ENCODE assay signal across 8 cellular contexts in genomic region chr4:108650212-108651067, GRCh38. TPM values are rescaled to one million over a fixed set of nuclear protein-coding genes. Genes with fewer than 3 reads are reported as not detected.
DNase-seq lines count a peak whose midpoint lies in the region; ATAC-seq and TF ChIP-seq lines count a peak whose summit lies in the region.

TSS of gene OSTC (plus strand) at chr4:108650599. CDS start at chr4:108650656, 57 bp downstream.

- H3K36me3 ChIP-seq in BJ (ENCODE audit: control insufficient read depth, insufficient read depth, low read length) (no peaks in the 10 kb centered on the region), colonic mucosa (no peaks in the 10 kb centered on the region)

- no peaks in the 10 kb centered on the region for H3K27me3 Mint-ChIP-seq in activated CD4-positive, alpha-beta T cell treated with anti-CD3 and anti-CD28 coated beads, Interleukin-2, amount 10 ng/mL, durations not matched to agents 24 days and 14 days

- H3K9me3 Mint-ChIP-seq in activated CD4-positive, alpha-beta T cell treated with anti-CD3 and anti-CD28 coated beads, Interleukin-2, amount 10 ng/mL, durations not matched to agents 24 days and 14 days: no peaks in the 10 kb centered on the region

- peaks cover 19% of the 10 kb centered on the region for H3K36me3 Mint-ChIP-seq in activated CD4-positive, alpha-beta T cell treated with anti-CD3 and anti-CD28 coated beads, Interleukin-2, amount 10 ng/mL, durations not matched to agents 24 days and 14 days (ENCODE audit: low read depth)

- H3K27ac ChIP-seq in colonic mucosa: peak within 1 kb of the TSS; percentile 80

- H3K4me1 Mint-ChIP-seq in activated CD4-positive, alpha-beta T cell treated with anti-CD3 and anti-CD28 coated beads, Interleukin-2, amount 10 ng/mL, durations not matched to agents 24 days and 14 days: peaks cover 21% of the 10 kb centered on the region

- H3K9ac ChIP-seq in colonic mucosa (ENCODE audit: low read depth in 2 of 2, low read length in 2 of 2): peak within 1 kb of the TSS; percentile 77 to 89

- H3K4me3 ChIP-seq in BJ (ENCODE audit: low read depth, low read length) (peak within 1 kb of the TSS; percentile 77), colonic mucosa (peak within 1 kb of the TSS; percentile 70)

- intact Hi-C loops in activated CD4-positive, alpha-beta T cell treated with anti-CD3 and anti-CD28 coated beads, Interleukin-2, amount 10 ng/mL, durations not matched to agents 24 days and 14 days (cut with micrococcal nuclease): loop anchor here (1.0 to 10.0 kb wide), 4 partner anchors 30 to 1164 kb away; partner anchors contain the start of genes GAR1, HADH and RPL34
- intact Hi-C loops in colonic mucosa (cut with DNase I): no loop called here

- POLR2A ChIA-PET in BJ (lab: Charles Lee): interaction anchor here (0.6 kb wide), 2 partner anchors 26 to 589 kb away, joined by 5 to 9 read pairs; no protein-coding TSS in a partner anchor

- H3K27me3 ChIP-seq in BJ (ENCODE audit: control insufficient read depth, insufficient read depth, low read length) (no peaks in the 10 kb centered on the region), colonic mucosa (no peaks in the 10 kb centered on the region)

- TF ChIP-seq CTCF in BJ (IDR thresholded peaks at IDR 0.05; ENCODE audit: insufficient read depth, low read depth, low read length) (peak; percentile 40; the same call in 1 of the 2 replicates), colonic mucosa (IDR thresholded peaks at IDR 0.05) (no peak)

- H3K27ac Mint-ChIP-seq in activated CD4-positive, alpha-beta T cell treated with anti-CD3 and anti-CD28 coated beads, Interleukin-2, amount 10 ng/mL, durations not matched to agents 24 days and 14 days: peak within 1 kb of the TSS; percentile 86

- no peaks in the 10 kb centered on the region for H3K9me3 ChIP-seq in colonic mucosa

- CTCF ChIA-PET in BJ (lab: Yijun Ruan, JAX): interaction anchor here (0.9 to 2.6 kb wide), 5 partner anchors 11 to 755 kb away, joined by 3 to 9 read pairs (median 5); no protein-coding TSS in a partner anchor

- DNase-seq in BJ (ENCODE audit: low read depth) (peak; percentile 67), NCI-H526 treated with DMSO at 0.1 percent for 48 hours (lab: John Stamatoyannopoulos, UW) (peak; percentile 97), colonic mucosa (peak; percentile 97), kidney tubule cell (ENCODE audit: low spot score) (peak; percentile 96)
- DNase-seq in activated CD4-positive, alpha-beta T cell treated with anti-CD3 and anti-CD28 coated beads, Interleukin-2, amount 10 ng/mL, durations not matched to agents 24 days and 14 days: peak; percentile 98
- DNase-seq in stimulated activated CD4-positive, alpha-beta T cell treated with anti-CD3 and anti-CD28 coated beads, Interleukin-1b, Interleukin-23, amount 100 ng/mL, for 24 hours (ENCODE audit: low read depth in 4 of 4, low spot score in 1 of 4): peak; percentile 86 to 91 (median 88)

- ATAC-seq in GM19324 (IDR thresholded peaks at IDR 0.05; ENCODE audit: low FRiP score, unreplicated experiment) (peak; percentile 97), HG03469 (IDR thresholded peaks at IDR 0.05; ENCODE audit: unreplicated experiment) (peak; percentile 86)

- no peaks in the 10 kb centered on the region for H3K4me1 ChIP-seq in colonic mucosa

- peak within 1 kb of the TSS; percentile 95 for H3K4me3 Mint-ChIP-seq in activated CD4-positive, alpha-beta T cell treated with anti-CD3 and anti-CD28 coated beads, Interleukin-2, amount 10 ng/mL, durations not matched to agents 24 days and 14 days

RNA-seq across cellular contexts. Expression of gene OSTC, which starts in this region (rescaled TPM):
- polyA plus RNA-seq in BJ (2011; rRNA removed): 172 and 294 TPM in 2 replicates
- 73.8 and 104 TPM in 2 replicates for polyA minus RNA-seq in BJ (2011; rRNA and poly(A)+ RNA removed)
- total RNA-seq in activated CD4-positive, alpha-beta T cell treated with anti-CD3 and anti-CD28 coated beads, Interleukin-2, amount 10 ng/mL, durations not matched to agents 24 days and 14 days: 91.2 and 93.3 TPM in 2 replicates
- total RNA-seq in colonic mucosa: 10 to 100 TPM; 81.4 to 93.7 TPM

Comparison
In these comparisons a context has a peak if more than half of its experiments do, and no peak if none do; other contexts are left out.
1. Peak in every context shown above with its lines: DNase-seq, ATAC-seq, H3K4me3 ChIP-seq and H3K27ac ChIP-seq.